In the genomic region with DNA sequence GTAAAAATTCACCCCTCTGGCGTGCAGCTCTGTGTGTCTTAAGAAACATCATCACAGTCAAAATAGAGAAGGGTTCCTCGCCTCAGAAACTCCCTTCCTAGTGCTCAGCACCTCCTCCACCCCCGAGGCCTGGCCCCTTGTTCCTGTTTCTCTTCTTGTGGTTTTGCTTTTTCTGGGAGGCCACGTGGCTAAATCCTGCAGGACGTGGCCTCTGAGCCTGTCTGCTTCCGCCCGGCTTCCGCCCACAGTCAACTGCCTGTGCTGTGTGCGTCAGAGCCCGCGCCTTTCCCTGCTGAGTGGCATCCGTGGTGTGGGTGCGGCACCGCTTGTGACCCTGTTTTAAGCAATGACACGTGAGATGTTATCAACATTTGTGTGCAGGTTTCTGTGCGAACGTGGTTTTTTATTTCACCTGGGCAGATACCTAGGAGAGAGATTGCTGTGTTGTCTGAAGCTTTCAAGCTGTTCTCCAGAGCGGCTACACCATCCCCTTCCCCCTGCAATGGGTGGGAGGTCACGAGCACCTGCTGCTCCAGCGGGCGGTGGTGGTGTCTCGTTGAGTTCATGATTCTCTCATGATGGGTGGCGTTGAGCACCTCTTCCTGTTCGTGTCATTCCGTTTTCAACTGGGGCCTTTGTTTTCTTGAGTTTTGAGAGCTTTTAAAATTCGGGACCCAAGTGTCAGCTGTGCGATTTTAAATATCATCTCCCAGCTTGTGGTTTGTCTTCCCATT, we compare ENCODE assay signal across 8 cellular contexts. TPM values are rescaled to one million over a fixed set of nuclear protein-coding genes. Genes with fewer than 3 reads are reported as not detected.
DNase-seq lines count a peak whose midpoint lies in the region; ATAC-seq and TF ChIP-seq lines count a peak whose summit lies in the region.

No MANE protein-coding gene starts in this region.

- peaks cover 38% of the 10 kb centered on the region for H3K36me3 Mint-ChIP-seq in T-cell
- H3K36me3 Mint-ChIP-seq in activated naive CD8-positive, alpha-beta T cell treated with anti-CD3 and anti-CD28 coated beads, Interleukin-2, amount 10 ng/mL, durations not matched to agents 7 days and 5 days: peaks cover 15% of the 10 kb centered on the region

- no peak for TF ChIP-seq POLR2A in lower leg skin (IDR thresholded peaks at IDR 0.05)

- intact Hi-C loops in lower leg skin (cut with DNase I; ENCODE audit: low total_unique reads): no loop called here

- H3K27ac Mint-ChIP-seq in T-cell: peak overlapping the region; percentile 96 to 98
- peak overlapping the region; percentile 90 for H3K27ac Mint-ChIP-seq in activated naive CD8-positive, alpha-beta T cell treated with anti-CD3 and anti-CD28 coated beads, Interleukin-2, amount 10 ng/mL, durations not matched to agents 7 days and 5 days

- peak; percentile 75 to 99 (median 94) for DNase-seq in T-cell
- DNase-seq in activated naive CD8-positive, alpha-beta T cell treated with anti-CD3 and anti-CD28 coated beads, Interleukin-2, amount 10 ng/mL, durations not matched to agents 7 days and 5 days: peak; percentile 80
- DNase-seq in lower leg skin (ENCODE audit: low spot score in 2 of 2): peak; percentile 73 to 92
- peak; percentile 64 to 75 for DNase-seq in stimulated activated CD8-positive, alpha-beta memory T cell treated with anti-CD3 and anti-CD28 coated beads, Interleukin-2, amount 100 ng/mL, for 1 hour (ENCODE audit: low read depth in 2 of 2)
- DNase-seq in SHP77 (lab: John Stamatoyannopoulos, UW): no peak

- POLR2A ChIA-PET in T-cell (lab: Charles Lee): interaction anchor here in 1 of 2 donors (1.0 kb wide), 1 partner anchor 18 kb away, joined by 4 read pairs; no protein-coding TSS in a partner anchor
- POLR2A ChIA-PET in activated naive CD8-positive, alpha-beta T cell treated with anti-CD3 and anti-CD28 coated beads, Interleukin-2, amount 10 ng/mL, durations not matched to agents 7 days and 5 days (lab: Charles Lee): interaction anchor here (1.0 to 2.3 kb wide), 5 partner anchors 17 to 258 kb away, joined by 3 to 10 read pairs (median 4); a partner anchor contains a TSS

- H3K4me3 Mint-ChIP-seq in T-cell: peak overlapping the region; percentile 76 to 91 (median 80)
- H3K4me3 Mint-ChIP-seq in activated naive CD8-positive, alpha-beta T cell treated with anti-CD3 and anti-CD28 coated beads, Interleukin-2, amount 10 ng/mL, durations not matched to agents 7 days and 5 days: peak overlapping the region; percentile 73

- peaks cover 47 to 58% (median 51%) of the 10 kb centered on the region in 3 donors for H3K4me1 Mint-ChIP-seq in T-cell
- H3K4me1 Mint-ChIP-seq in activated naive CD8-positive, alpha-beta T cell treated with anti-CD3 and anti-CD28 coated beads, Interleukin-2, amount 10 ng/mL, durations not matched to agents 7 days and 5 days: peaks cover 22% of the 10 kb centered on the region

- ATAC-seq in GM18508 (IDR thresholded peaks at IDR 0.05; ENCODE audit: insufficient read depth, unreplicated experiment): peak; percentile 49
- ATAC-seq in HG02973 (IDR thresholded peaks at IDR 0.05; ENCODE audit: unreplicated experiment): peak; percentile 63
- peak; percentile 91 to 95 (median 95) for ATAC-seq in T-cell (replicated peaks in 1 of 4)
- peak; percentile 95 for ATAC-seq in activated naive CD8-positive, alpha-beta T cell treated with anti-CD3 and anti-CD28 coated beads, Interleukin-2, amount 10 ng/mL, durations not matched to agents 7 days and 5 days (ENCODE audit: low read depth)
- ATAC-seq in SK-N-SH treated with all-trans-retinoic acid at 6 μM for 48 hours: no peak

- CTCF ChIA-PET in T-cell (lab: Charles Lee): interaction anchor here in 1 of 2 donors (0.6 to 1.6 kb wide), 4 partner anchors 17 to 495 kb away, joined by 3 to 7 read pairs (median 4); no protein-coding TSS in a partner anchor

- H3K4me3 ChIP-seq in lower leg skin (ENCODE audit: low read depth, poor library complexity, severe bottlenecking): no peak overlapping the region

- H3K27me3 Mint-ChIP-seq in T-cell: no peaks in the 10 kb centered on the region
- no peaks in the 10 kb centered on the region for H3K27me3 Mint-ChIP-seq in activated naive CD8-positive, alpha-beta T cell treated with anti-CD3 and anti-CD28 coated beads, Interleukin-2, amount 10 ng/mL, durations not matched to agents 7 days and 5 days

- H3K9me3 Mint-ChIP-seq in T-cell: no peaks in the 10 kb centered on the region
- H3K9me3 Mint-ChIP-seq in activated naive CD8-positive, alpha-beta T cell treated with anti-CD3 and anti-CD28 coated beads, Interleukin-2, amount 10 ng/mL, durations not matched to agents 7 days and 5 days: no peaks in the 10 kb centered on the region

- 59 to 66% methylated on average over 27 of the region's 27 CpGs for WGBS in lower leg skin, 2 donors

- no peak for TF ChIP-seq CTCF in lower leg skin (IDR thresholded peaks at IDR 0.05)

TF ChIP-seq in SK-N-SH treated with all-trans-retinoic acid at 6 μM for 48 hours, 23 proteins besides CTCF, POLR2A, EP300 and RAD21:
- TF ChIP-seq, protein P1, sequence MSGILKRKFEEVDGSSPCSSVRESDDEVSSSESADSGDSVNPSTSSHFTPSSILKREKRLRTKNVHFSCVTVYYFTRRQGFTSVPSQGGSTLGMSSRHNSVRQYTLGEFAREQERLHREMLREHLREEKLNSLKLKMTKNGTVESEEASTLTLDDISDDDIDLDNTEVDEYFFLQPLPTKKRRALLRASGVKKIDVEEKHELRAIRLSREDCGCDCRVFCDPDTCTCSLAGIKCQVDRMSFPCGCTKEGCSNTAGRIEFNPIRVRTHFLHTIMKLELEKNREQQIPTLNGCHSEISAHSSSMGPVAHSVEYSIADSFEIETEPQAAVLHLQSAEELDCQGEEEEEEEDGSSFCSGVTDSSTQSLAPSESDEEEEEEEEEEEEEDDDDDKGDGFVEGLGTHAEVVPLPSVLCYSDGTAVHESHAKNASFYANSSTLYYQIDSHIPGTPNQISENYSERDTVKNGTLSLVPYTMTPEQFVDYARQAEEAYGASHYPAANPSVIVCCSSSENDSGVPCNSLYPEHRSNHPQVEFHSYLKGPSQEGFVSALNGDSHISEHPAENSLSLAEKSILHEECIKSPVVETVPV (CRISPR knock-in tag; IDR thresholded peaks at IDR 0.05): no peak
- TF ChIP-seq GLIS3 (CRISPR knock-in tag; IDR thresholded peaks at IDR 0.05): no peak
TF ChIP-seq in SK-N-SH treated with all-trans-retinoic acid at 6 μM for 48 hours: peak in this region for 0.

RNA-seq across cellular contexts. Expression of a gene that starts 21.7 kb away (rescaled TPM):
- total RNA-seq in T-cell: 100 to 1,000 TPM in 1 of 5 donors, 10 to 100 TPM in 4; 70.5 to 102 (median 79.9) TPM
- total RNA-seq in activated naive CD8-positive, alpha-beta T cell treated with anti-CD3 and anti-CD28 coated beads, Interleukin-2, amount 10 ng/mL, durations not matched to agents 7 days and 5 days: 10 to 100 TPM; 53.0 to 53.7 TPM
- total RNA-seq in lower leg skin: 10 to 100 TPM; 22.7 to 42.3 (median 34.4) TPM

RNA-seq across cellular contexts. Expression of a gene that starts 56.2 kb away (rescaled TPM):
- total RNA-seq in T-cell: under 1 TPM in 1 of 5 donors, not detected in 4; 0.19 TPM
- total RNA-seq in activated naive CD8-positive, alpha-beta T cell treated with anti-CD3 and anti-CD28 coated beads, Interleukin-2, amount 10 ng/mL, durations not matched to agents 7 days and 5 days: not detected
- total RNA-seq in lower leg skin: not detected

Comparison
In these comparisons a context has a peak if more than half of its experiments do, and no peak if none do; other contexts are left out.
1. DNase-seq: peak in T-cell (34 of 34), activated naive CD8-positive, alpha-beta T cell treated with anti-CD3 and anti-CD28 coated beads, Interleukin-2, amount 10 ng/mL, durations not matched to agents 7 days and 5 days (single experiment), lower leg skin (2 of 2) and stimulated activated CD8-positive, alpha-beta memory T cell treated with anti-CD3 and anti-CD28 coated beads, Interleukin-2, amount 100 ng/mL, for 1 hour (2 of 2); none in SHP77 (0 of 2).